8 cellular contexts compared by ENCODE assay signal in the genomic region with DNA sequence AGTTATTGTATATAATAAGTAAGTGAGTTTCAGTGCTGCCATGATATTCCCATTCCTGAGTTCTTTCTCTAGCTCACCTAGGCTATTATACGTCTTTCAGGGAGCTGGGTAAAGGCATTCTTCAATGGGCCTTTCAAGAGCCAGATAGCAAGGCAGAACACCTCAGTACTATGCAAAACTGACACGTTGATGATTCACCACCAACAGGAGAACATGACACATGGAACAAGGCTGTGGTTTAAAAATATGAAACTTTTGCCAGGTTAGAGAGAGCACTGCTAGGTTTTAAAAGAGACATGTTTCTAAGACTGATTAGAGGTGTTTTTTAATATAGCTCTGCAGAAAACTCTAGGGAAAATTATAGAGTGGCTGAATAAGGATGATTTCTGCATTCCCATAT.
DNase-seq lines count a peak whose midpoint lies in the region; ATAC-seq, FAIRE-seq and TF ChIP-seq lines count a peak whose summit lies in the region.

No MANE protein-coding gene starts in this region.

- TF ChIP-seq EP300 in K562 (IDR thresholded peaks at IDR 0.05; ENCODE audit: low read length): no peak

- TF ChIP-seq CTCF in K562 (IDR thresholded peaks at IDR 0.05 in 2 of 3, conservative IDR thresholded peaks at IDR 0.05 in 1 of 3; ENCODE audit: insufficient read depth in 2 of 3, low read depth in 1 of 3, low read length in 3 of 3): no peak

- H3K4me2 ChIP-seq in K562 (ENCODE audit: insufficient read depth, low read length): no peak overlapping the region

- peak; percentile 74 for FAIRE-seq in K562 (lab: Jason Lieb, UNC)

- peaks cover 0 to 5% of the 10 kb centered on the region in 2 experiments; a peak in 1 of 5 replicates for H3K4me1 ChIP-seq in K562 (replicated peaks in 1 of 2; ENCODE audit: control insufficient read depth in 2 of 2, insufficient read depth in 2 of 2, low read length in 2 of 2)

- H3K36me3 ChIP-seq in K562 (ENCODE audit: control insufficient read depth, insufficient read depth, low read length): no peaks in the 10 kb centered on the region

- POLR2A ChIA-PET in K562 (lab: Yijun Ruan, JAX): interaction anchor here (2.8 kb wide), 1 partner anchor 10 kb away, joined by 9 read pairs; no protein-coding TSS in a partner anchor

- no TSS peak for BruUV-seq in K562 (replicated peaks; lab: Mats Ljungman, UMichigan)

- H3K27ac ChIP-seq in K562 (ENCODE audit: extremely low read depth, low read depth, low read length): no peak overlapping the region

- no peak overlapping the region for H2AFZ ChIP-seq in K562 (ENCODE audit: low read depth, low read length)

- H3K4me3 ChIP-seq in K562: no peak overlapping the region

- intact Hi-C loops in K562 (cut with micrococcal nuclease): no loop called here

- H3K9me1 ChIP-seq in K562 (ENCODE audit: control insufficient read depth, insufficient read depth, low read length): no peaks in the 10 kb centered on the region

- in situ Hi-C loops in K562 (cut with MboI): no loop called here

- no peak overlapping the region for H3K9ac ChIP-seq in K562 (ENCODE audit: insufficient read depth in 1 of 2, low read depth in 2 of 2, low read length in 2 of 2)

- ATAC-seq in GM21367 (IDR thresholded peaks at IDR 0.05; ENCODE audit: unreplicated experiment): peak; percentile 80
- peak; percentile 87 for ATAC-seq in HG03520 (IDR thresholded peaks at IDR 0.05; ENCODE audit: unreplicated experiment)
- ATAC-seq in K562: peak; percentile 63

- DNase-seq in ELR (ENCODE audit: low read depth) (peak; percentile 88), K562 (ENCODE audit: extremely low read depth in 1 of 4, low spot score in 3 of 4) (no peak), NCI-H1048 (lab: John Stamatoyannopoulos, UW) (no peak), mesenteric fat pad (ENCODE audit: low spot score) (no peak), GM19240 (ENCODE audit: insufficient read length, low spot score) (no peak), NCI-H1092 treated with DMSO at 0.1 percent for 48 hours (lab: John Stamatoyannopoulos, UW) (no peak)

- TF ChIP-seq POLR2A in K562 (conservative IDR thresholded peaks at IDR 0.05): no peak

- 33% methylated on average over 2 of the region's 2 CpGs for WGBS in K562 (ENCODE audit: insufficient coverage, low coverage, missing lambda C conversion rate)

- no peaks in the 10 kb centered on the region for H3K9me3 ChIP-seq in K562 (replicated peaks; ENCODE audit: control insufficient read depth, insufficient read depth, low read depth, low read length)

- CTCF ChIA-PET in K562 (lab: Yijun Ruan, JAX; ENCODE audit: low intra/inter-chr PET ratio): no interaction called here

- TF ChIP-seq RAD21 in K562 (CRISPR knock-in tag; conservative IDR thresholded peaks at IDR 0.05 in 1 of 2, IDR thresholded peaks at IDR 0.05 in 1 of 2): no peak

- H4K20me1 ChIP-seq in K562 (replicated peaks; ENCODE audit: control insufficient read depth, insufficient read depth, low read length): no peaks in the 10 kb centered on the region

- no peaks in the 10 kb centered on the region for H3K27me3 ChIP-seq in K562 (ENCODE audit: control insufficient read depth in 2 of 2, insufficient read depth in 2 of 2, low read length in 2 of 2)

- H3K79me2 ChIP-seq in K562 (ENCODE audit: control insufficient read depth, insufficient read depth, low read length): no peaks in the 10 kb centered on the region

TF ChIP-seq in K562, 482 proteins besides CTCF, POLR2A, EP300 and RAD21:
- peak; percentile 35; the same call in 1 of the 2 replicates for TF ChIP-seq JUN (IDR thresholded peaks at IDR 0.05; ENCODE audit: borderline replicate concordance, low read depth, low read length)
- TF ChIP-seq JUN (CRISPR knock-in tag; IDR thresholded peaks at IDR 0.05; ENCODE audit: borderline replicate concordance): no peak
- TF ChIP-seq ILF3 (IDR thresholded peaks at IDR 0.05; ENCODE audit: borderline replicate concordance): no peak
- peak; percentile 21; the same call in 1 of the 2 replicates for TF ChIP-seq MYBL2 (IDR thresholded peaks at IDR 0.05; ENCODE audit: low read depth)
- no peak for TF ChIP-seq MYBL2 (CRISPR knock-in tag; IDR thresholded peaks at IDR 0.05; ENCODE audit: borderline replicate concordance)
- TF ChIP-seq EHMT2 (IDR thresholded peaks at IDR 0.05): no peak
- TF ChIP-seq MEIS2 (IDR thresholded peaks at IDR 0.05; ENCODE audit: partially characterized antibody): peak; percentile 22
- TF ChIP-seq, protein P1, sequence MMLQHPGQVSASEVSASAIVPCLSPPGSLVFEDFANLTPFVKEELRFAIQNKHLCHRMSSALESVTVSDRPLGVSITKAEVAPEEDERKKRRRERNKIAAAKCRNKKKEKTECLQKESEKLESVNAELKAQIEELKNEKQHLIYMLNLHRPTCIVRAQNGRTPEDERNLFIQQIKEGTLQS (IDR thresholded peaks at IDR 0.05): peak; percentile 50
- TF ChIP-seq, protein P1 (CRISPR knock-in tag; conservative IDR thresholded peaks at IDR 0.05): no peak
- TF ChIP-seq FOSL1 (tag; conservative IDR thresholded peaks at IDR 0.05): peak; percentile 83
- TF ChIP-seq ZNF668 (CRISPR knock-in tag; IDR thresholded peaks at IDR 0.05): no peak
- 0 out of 2 replicates have a peak, but pooled peaks have one; percentile 20 for TF ChIP-seq L3MBTL2 (IDR thresholded peaks at IDR 0.05)
- peak; percentile 37; the same call in 1 of the 2 replicates for TF ChIP-seq JUND (IDR thresholded peaks at IDR 0.05; ENCODE audit: borderline replicate concordance, low read depth, low read length)
- no peak for TF ChIP-seq JUND (tag; IDR thresholded peaks at IDR 0.05; ENCODE audit: borderline replicate concordance, low read depth, low read length)
TF ChIP-seq in K562: peak in this region for 7.
